21 cellular contexts compared by ENCODE assay signal in the genomic region with DNA sequence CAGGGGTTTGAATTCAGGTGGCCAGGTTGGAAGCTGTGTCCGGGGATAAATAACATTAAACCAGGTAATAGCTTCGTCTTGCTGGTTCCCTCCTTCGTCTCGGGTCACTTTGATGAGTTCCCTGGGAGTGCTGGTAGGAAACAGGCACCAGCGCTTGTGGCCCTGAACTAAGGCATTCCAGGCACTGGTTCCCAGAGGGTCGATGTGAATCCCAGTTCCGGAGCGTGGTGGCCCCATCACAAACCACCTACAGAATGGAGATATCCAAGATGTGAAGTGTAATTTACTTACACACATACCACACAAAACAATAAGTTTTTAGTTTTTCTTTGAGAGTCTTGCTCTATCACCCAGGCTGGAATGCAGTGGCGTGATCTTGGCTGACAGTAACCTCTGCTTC. TPM values are rescaled to one million over a fixed set of nuclear protein-coding genes. Genes with fewer than 3 reads are reported as not detected.
DNase-seq lines count a peak whose midpoint lies in the region.
"Had no signal": no experiment of that assay in that cellular context is flagged by ENCODE, and none has a peak within 500 bp of the region (broad histone marks: within the 10 kb centered on the region; RNA-seq: fewer than 3 reads in every experiment).

No MANE protein-coding gene starts in this region.

- H3K4me2 ChIP-seq in BLaER1, result peak overlapping the region; percentile 91; the same call in 1 of the 2 replicates

- H3K27me3 ChIP-seq in ACC112 (ENCODE audit: insufficient read depth, low read length) (no peaks in the 10 kb centered on the region), BLaER1 (no peaks in the 10 kb centered on the region)
- H3K27me3 ChIP-seq: vagina had no signal

- H3K79me2 ChIP-seq in ACC112 (ENCODE audit: control insufficient read depth, insufficient read depth, low read length, unreplicated experiment), result peaks cover 71% of the 10 kb centered on the region

- H3K36me3 Mint-ChIP-seq in activated T-helper 1 cell treated with anti-CD3 and anti-CD28 coated beads, Interleukin-12 subunit alpha, Interleukin-12 subunit beta, Interleukin-2, Interleukin-4 antibody, amounts not matched to agents 30 ng/mL and 10 ng/mL and 1 ng/mL, durations not matched to agents 14 hours and 24 hours and 36 hours (ENCODE audit: low read depth), result peaks cover 41% of the 10 kb centered on the region

- peaks cover 46% of the 10 kb centered on the region for H4K20me1 ChIP-seq in BLaER1

- peaks cover 48% of the 10 kb centered on the region for H3K36me3 ChIP-seq in ACC112 (ENCODE audit: insufficient read depth, low read length)
- peaks cover 64% of the 10 kb centered on the region for H3K36me3 ChIP-seq in BLaER1

- 0 out of 2 replicates have a peak overlapping the region, but pooled peaks have one; percentile 40 for H3K9ac ChIP-seq in BLaER1

- peak overlapping the region; percentile 97; the same call in 1 of the 2 replicates for H3K4me3 ChIP-seq in ACC112 (ENCODE audit: low read depth, low read length)
- H3K4me3 ChIP-seq in BLaER1, result no peak overlapping the region
- H3K4me3 ChIP-seq: mucosa of descending colon, vagina had no signal

- peak overlapping the region; percentile 95 for H3K4me3 Mint-ChIP-seq in activated T-helper 1 cell treated with anti-CD3 and anti-CD28 coated beads, Interleukin-12 subunit alpha, Interleukin-12 subunit beta, Interleukin-2, Interleukin-4 antibody, amounts not matched to agents 30 ng/mL and 10 ng/mL and 1 ng/mL, durations not matched to agents 14 hours and 24 hours and 36 hours

- H3K4me1 Mint-ChIP-seq in activated T-helper 1 cell treated with anti-CD3 and anti-CD28 coated beads, Interleukin-12 subunit alpha, Interleukin-12 subunit beta, Interleukin-2, Interleukin-4 antibody, amounts not matched to agents 30 ng/mL and 10 ng/mL and 1 ng/mL, durations not matched to agents 14 hours and 24 hours and 36 hours (ENCODE audit: low read depth), result peaks cover 30% of the 10 kb centered on the region

- no peaks in the 10 kb centered on the region for H3K27me3 Mint-ChIP-seq in activated T-helper 1 cell treated with anti-CD3 and anti-CD28 coated beads, Interleukin-12 subunit alpha, Interleukin-12 subunit beta, Interleukin-2, Interleukin-4 antibody, amounts not matched to agents 30 ng/mL and 10 ng/mL and 1 ng/mL, durations not matched to agents 14 hours and 24 hours and 36 hours (ENCODE audit: insufficient read depth)
- H3K27me3 Mint-ChIP-seq: activated B cell treated with CpG ODN at 0.5 μM for 24 hours, T-helper 17 cell had no signal

- intact Hi-C loops in activated T-helper 1 cell treated with anti-CD3 and anti-CD28 coated beads, Interleukin-12 subunit alpha, Interleukin-12 subunit beta, Interleukin-2, Interleukin-4 antibody, amounts not matched to agents 30 ng/mL and 10 ng/mL and 1 ng/mL, durations not matched to agents 14 hours and 24 hours and 36 hours (cut with micrococcal nuclease), result no loop called here

- peaks cover 14% of the 10 kb centered on the region for H3K4me1 ChIP-seq in ACC112 (ENCODE audit: control insufficient read depth, insufficient read depth, low read length, unreplicated experiment)
- peaks cover 60% of the 10 kb centered on the region for H3K4me1 ChIP-seq in BLaER1

- no peak overlapping the region for H2AFZ ChIP-seq in ACC112 (ENCODE audit: low read length, unreplicated experiment)

- no peak for DNase-seq in activated T-helper 1 cell treated with anti-CD3 and anti-CD28 coated beads, Interleukin-12 subunit alpha, Interleukin-12 subunit beta, Interleukin-2, Interleukin-4 antibody, amounts not matched to agents 30 ng/mL and 10 ng/mL and 1 ng/mL, durations not matched to agents 14 hours and 24 hours and 36 hours (ENCODE audit: low spot score)
- DNase-seq in mesenteric fat pad (ENCODE audit: low spot score) (peak; percentile 55), NCI-H526 (lab: John Stamatoyannopoulos, UW) (no peak), midbrain (lab: John Stamatoyannopoulos, UW) (no peak), DMS53 treated with DMSO at 0.1 percent for 48 hours (lab: John Stamatoyannopoulos, UW; ENCODE audit: unreplicated experiment) (no peak)
- DNase-seq: activated B cell treated with CpG ODN at 0.5 μM for 24 hours; activated naive CD4-positive, alpha-beta T cell treated with anti-CD3 and anti-CD28 coated beads, Interleukin-2, amount 50 U/mL, for 16 hours; HFFc6; KBM-7; mucosa of descending colon; NCI-H1092 treated with DMSO at 0.1 percent for 48 hours; NCI-H2081 treated with DMSO at 0.1 percent for 48 hours; NCI-H524; nucleus accumbens; SIG-M5; stimulated activated CD4-positive, alpha-beta T cell treated with anti-CD3 and anti-CD28 coated beads, Interleukin-2, amount 100 ng/mL, for 24 hours; T-helper 17 cell had no signal

- no peak overlapping the region for H3K27ac Mint-ChIP-seq in activated T-helper 1 cell treated with anti-CD3 and anti-CD28 coated beads, Interleukin-12 subunit alpha, Interleukin-12 subunit beta, Interleukin-2, Interleukin-4 antibody, amounts not matched to agents 30 ng/mL and 10 ng/mL and 1 ng/mL, durations not matched to agents 14 hours and 24 hours and 36 hours
- H3K27ac Mint-ChIP-seq: activated B cell treated with CpG ODN at 0.5 μM for 24 hours had no signal

- no peaks in the 10 kb centered on the region for H3K9me3 Mint-ChIP-seq in activated T-helper 1 cell treated with anti-CD3 and anti-CD28 coated beads, Interleukin-12 subunit alpha, Interleukin-12 subunit beta, Interleukin-2, Interleukin-4 antibody, amounts not matched to agents 30 ng/mL and 10 ng/mL and 1 ng/mL, durations not matched to agents 14 hours and 24 hours and 36 hours
- H3K9me3 Mint-ChIP-seq: activated B cell treated with CpG ODN at 0.5 μM for 24 hours, HFFc6 had no signal

- no peaks in the 10 kb centered on the region for H3K9me3 ChIP-seq in BLaER1
- H3K9me3 ChIP-seq: mucosa of descending colon, vagina had no signal

- H3K27ac ChIP-seq in ACC112 (ENCODE audit: low read depth, low read length) (no peak overlapping the region), BLaER1 (no peak overlapping the region)
- H3K27ac ChIP-seq: HL-60, vagina had no signal

RNA-seq across cellular contexts. Expression of a gene that starts 2.6 kb away (rescaled TPM):
- total RNA-seq in activated T-helper 1 cell treated with anti-CD3 and anti-CD28 coated beads, Interleukin-12 subunit alpha, Interleukin-12 subunit beta, Interleukin-2, Interleukin-4 antibody, amounts not matched to agents 30 ng/mL and 10 ng/mL and 1 ng/mL, durations not matched to agents 14 hours and 24 hours and 36 hours, result 80.5 TPM in 2 replicates
- 55.3 TPM for total RNA-seq in mesenteric fat pad

RNA-seq across cellular contexts. Expression of a gene that starts 2.8 kb away (rescaled TPM):
- 35.5 and 38.2 TPM in 2 replicates for total RNA-seq in activated T-helper 1 cell treated with anti-CD3 and anti-CD28 coated beads, Interleukin-12 subunit alpha, Interleukin-12 subunit beta, Interleukin-2, Interleukin-4 antibody, amounts not matched to agents 30 ng/mL and 10 ng/mL and 1 ng/mL, durations not matched to agents 14 hours and 24 hours and 36 hours
- total RNA-seq in mesenteric fat pad, result 32.2 TPM

RNA-seq across cellular contexts. Expression of a gene that starts 13.0 kb away (rescaled TPM):
- 3.8 and 5.1 TPM in 2 replicates for total RNA-seq in activated T-helper 1 cell treated with anti-CD3 and anti-CD28 coated beads, Interleukin-12 subunit alpha, Interleukin-12 subunit beta, Interleukin-2, Interleukin-4 antibody, amounts not matched to agents 30 ng/mL and 10 ng/mL and 1 ng/mL, durations not matched to agents 14 hours and 24 hours and 36 hours
- 193 TPM for total RNA-seq in mesenteric fat pad

RNA-seq across cellular contexts. Expression of a gene that starts 13.3 kb away (rescaled TPM):
- total RNA-seq in activated T-helper 1 cell treated with anti-CD3 and anti-CD28 coated beads, Interleukin-12 subunit alpha, Interleukin-12 subunit beta, Interleukin-2, Interleukin-4 antibody, amounts not matched to agents 30 ng/mL and 10 ng/mL and 1 ng/mL, durations not matched to agents 14 hours and 24 hours and 36 hours, result 535 and 541 TPM in 2 replicates
- total RNA-seq in mesenteric fat pad, result 179 TPM

RNA-seq across cellular contexts. Expression of a gene that starts 14.1 kb away (rescaled TPM):
- total RNA-seq in activated T-helper 1 cell treated with anti-CD3 and anti-CD28 coated beads, Interleukin-12 subunit alpha, Interleukin-12 subunit beta, Interleukin-2, Interleukin-4 antibody, amounts not matched to agents 30 ng/mL and 10 ng/mL and 1 ng/mL, durations not matched to agents 14 hours and 24 hours and 36 hours, result 16.6 and 17.1 TPM in 2 replicates
- 23.2 TPM for total RNA-seq in mesenteric fat pad

Comparison
In these comparisons a context has a peak if more than half of its experiments do, and no peak if none do; other contexts are left out.
1. RNA of a gene that starts 13.0 kb away (total RNA-seq): 193 TPM in mesenteric fat pad (single experiment); 3.8 to 5.1 TPM in activated T-helper 1 cell treated with anti-CD3 and anti-CD28 coated beads, Interleukin-12 subunit alpha, Interleukin-12 subunit beta, Interleukin-2, Interleukin-4 antibody, amounts not matched to agents 30 ng/mL and 10 ng/mL and 1 ng/mL, durations not matched to agents 14 hours and 24 hours and 36 hours; every median in the first group is over 10 times any median in the second.